In genomic region chr13:20902438-20903163, GRCh38 we compare ENCODE assay signal across 8 cellular contexts. TPM values are rescaled to one million over a fixed set of nuclear protein-coding genes. Genes with fewer than 3 reads are reported as not detected.
DNase-seq lines count a peak whose midpoint lies in the region; ATAC-seq and TF ChIP-seq lines count a peak whose summit lies in the region.

TSS of gene XPO4 (minus strand) at chr13:20902746. CDS start at chr13:20902738, 8 bp downstream.

- H3K4me3 Mint-ChIP-seq in dendritic cell treated with granulocyte-macrophage colony-stimulating factor and Interleukin-4, amounts not matched to agents 40 ng/mL and 50 ng/mL, for 4 days = peak within 1 kb of the TSS; percentile 87

- H3K4me3 ChIP-seq in liver (ENCODE audit: low read depth in 1 of 3, low read length in 3 of 3) = peak within 1 kb of the TSS; percentile 74 to 94 (median 93)

- H3K27me3 ChIP-seq in liver (ENCODE audit: control insufficient read depth in 4 of 4, insufficient read depth in 4 of 4, low read length in 3 of 4) = no peaks in the 10 kb centered on the region

- no peaks in the 10 kb centered on the region for H3K9me3 Mint-ChIP-seq in dendritic cell treated with granulocyte-macrophage colony-stimulating factor and Interleukin-4, amounts not matched to agents 40 ng/mL and 50 ng/mL, for 4 days

- peaks cover 0 to 2% (median 0%) of the 10 kb centered on the region in 4 donors for H3K36me3 ChIP-seq in liver (ENCODE audit: control insufficient read depth in 4 of 4, insufficient read depth in 3 of 4, low read depth in 1 of 4, low read length in 3 of 4)

- under 1% methylated on average over 81 of the region's 81 CpGs for WGBS in liver

- peak within 1 kb of the TSS; percentile 64 to 71 for H3K9ac ChIP-seq in liver (ENCODE audit: low read depth in 1 of 2, low read length in 2 of 2)

- peak; percentile 30 for DNase-seq in AG09319 (ENCODE audit: extremely low read depth, low read depth)
- peak; percentile 37 for DNase-seq in NCI-H510A (lab: John Stamatoyannopoulos, UW)
- DNase-seq in activated CD4-positive, alpha-beta T cell treated with anti-CD3 and anti-CD28 coated beads, Interleukin-2, amount 50 U/mL, for 1 hour = peak; percentile 73
- peak; percentile 79 for DNase-seq in stimulated activated CD4-positive, alpha-beta T cell treated with anti-CD3 and anti-CD28 coated beads, Interleukin-4, amount 100 ng/mL, for 24 hours

- H3K4me1 ChIP-seq in liver (ENCODE audit: control insufficient read depth in 4 of 4, insufficient read depth in 4 of 4, low read length in 3 of 4) = peaks cover 3 to 16% (median 10%) of the 10 kb centered on the region in 4 donors

- H3K9me3 ChIP-seq in liver (ENCODE audit: control insufficient read depth in 4 of 4, low read length in 3 of 4) = no peaks in the 10 kb centered on the region

- ATAC-seq in GM18873 (IDR thresholded peaks at IDR 0.05; ENCODE audit: low FRiP score, unreplicated experiment) (peak; percentile 90), HG03135 (IDR thresholded peaks at IDR 0.05; ENCODE audit: unreplicated experiment) (peak; percentile 94)

- intact Hi-C loops in dendritic cell treated with granulocyte-macrophage colony-stimulating factor and Interleukin-4, amounts not matched to agents 40 ng/mL and 50 ng/mL, for 4 days (cut with micrococcal nuclease) = loop anchor here (5.0 kb wide), 1 partner anchor 555 kb away; the partner anchor contains the start of gene ZDHHC20

- H3K27ac Mint-ChIP-seq in dendritic cell treated with granulocyte-macrophage colony-stimulating factor and Interleukin-4, amounts not matched to agents 40 ng/mL and 50 ng/mL, for 4 days = peak within 1 kb of the TSS; percentile 90

- TF ChIP-seq RAD21 in liver (IDR thresholded peaks at IDR 0.05) = no peak

- H3K27ac ChIP-seq in liver (ENCODE audit: low read depth in 1 of 2, low read length in 2 of 2) = peak within 1 kb of the TSS; percentile 84 to 87

- H3K36me3 Mint-ChIP-seq in dendritic cell treated with granulocyte-macrophage colony-stimulating factor and Interleukin-4, amounts not matched to agents 40 ng/mL and 50 ng/mL, for 4 days (ENCODE audit: low read depth) = peaks cover 28% of the 10 kb centered on the region

- TF ChIP-seq CTCF in AG09319 (IDR thresholded peaks at IDR 0.05; ENCODE audit: low read depth, low read length) (no peak), liver (IDR thresholded peaks at IDR 0.05; ENCODE audit: low read depth, low read length, missing input control) (no peak)

- peaks cover 9% of the 10 kb centered on the region for H3K4me1 Mint-ChIP-seq in dendritic cell treated with granulocyte-macrophage colony-stimulating factor and Interleukin-4, amounts not matched to agents 40 ng/mL and 50 ng/mL, for 4 days (ENCODE audit: low read depth)

- H3K27me3 Mint-ChIP-seq in dendritic cell treated with granulocyte-macrophage colony-stimulating factor and Interleukin-4, amounts not matched to agents 40 ng/mL and 50 ng/mL, for 4 days = peaks cover 4% of the 10 kb centered on the region

TF ChIP-seq in liver, 16 proteins besides CTCF, POLR2A, EP300 and RAD21:
- TF ChIP-seq YY1 (IDR thresholded peaks at IDR 0.05) (peak; percentile 95), RXRA (IDR thresholded peaks at IDR 0.05) (no peak)
TF ChIP-seq in liver: peak in this region for 1.

RNA-seq across cellular contexts. Expression of gene XPO4, which starts in this region (rescaled TPM):
- 10 to 100 TPM; 11.8 to 12.5 TPM for total RNA-seq in liver
- 1 to 10 TPM; 2.5 to 3.3 TPM for polyA plus RNA-seq in liver

Comparison
In these comparisons a context has a peak if more than half of its experiments do, and no peak if none do; other contexts are left out.
1. Peak in every context shown above with its lines: DNase-seq, ATAC-seq, H3K4me3 ChIP-seq and H3K27ac ChIP-seq.